ENCODE assay signal across 1 cellular context in the genomic region with DNA sequence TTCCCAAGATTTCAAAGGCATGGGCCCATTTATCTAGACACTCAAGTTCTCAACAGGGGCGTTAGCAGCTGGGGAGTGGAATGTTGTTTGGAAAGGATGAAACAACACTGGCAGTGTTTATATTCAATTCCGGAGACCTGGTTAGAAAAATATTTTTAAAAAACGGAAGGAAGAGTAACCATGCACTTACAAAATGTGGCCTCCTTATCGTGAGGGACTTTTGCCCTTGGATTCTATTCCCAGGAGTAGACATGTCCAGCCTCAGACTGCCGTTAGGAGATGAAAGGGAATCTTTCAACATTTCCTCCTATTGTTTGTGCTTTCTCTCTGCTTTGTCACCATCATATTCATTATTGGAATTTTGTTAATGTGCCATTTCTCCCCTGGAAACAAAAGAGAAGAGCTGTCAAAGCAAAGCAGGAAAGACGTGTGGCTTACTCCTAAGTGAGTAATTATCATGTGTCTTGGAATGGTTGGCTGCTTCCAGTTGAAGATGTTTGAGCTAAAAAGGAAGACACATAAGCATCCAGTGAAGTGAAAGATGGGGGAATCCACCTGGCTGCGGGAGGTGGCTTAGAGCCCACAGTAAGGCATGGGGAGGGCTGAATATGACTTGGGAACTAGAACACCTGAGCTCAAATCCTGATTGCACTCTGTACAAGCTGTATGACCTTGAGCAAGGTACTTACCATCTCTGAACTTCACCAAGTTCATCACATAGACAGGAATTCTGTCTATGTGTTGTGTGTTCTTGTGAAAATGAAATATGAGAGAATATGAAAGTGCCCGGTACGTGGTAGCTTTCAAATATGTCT.
TF ChIP-seq lines count a peak whose summit lies in the region.

No MANE protein-coding gene starts in this region.

TF ChIP-seq in GM23338, 12 proteins besides CTCF, POLR2A, EP300 and RAD21 (continued from another document):
- TF ChIP-seq ZNF462 (CRISPR knock-in tag; IDR thresholded peaks at IDR 0.05) (no peak), EZH2phosphoT487 (IDR thresholded peaks at IDR 0.05; ENCODE audit: unreplicated experiment) (no peak), CREB1 (CRISPR knock-in tag; IDR thresholded peaks at IDR 0.05; ENCODE audit: low read depth) (no peak), NANOG (IDR thresholded peaks at IDR 0.05; ENCODE audit: borderline replicate concordance) (no peak), JUNB (IDR thresholded peaks at IDR 0.05; ENCODE audit: unreplicated experiment) (no peak), STAT1 (IDR thresholded peaks at IDR 0.05; ENCODE audit: unreplicated experiment) (no peak), EZH2 (IDR thresholded peaks at IDR 0.05; ENCODE audit: low read depth, unreplicated experiment) (no peak), POLR2AphosphoS5 (IDR thresholded peaks at IDR 0.05; ENCODE audit: low read depth) (no peak), ZNF114 (CRISPR knock-in tag; IDR thresholded peaks at IDR 0.05) (no peak)
- TF ChIP-seq, protein P1, sequence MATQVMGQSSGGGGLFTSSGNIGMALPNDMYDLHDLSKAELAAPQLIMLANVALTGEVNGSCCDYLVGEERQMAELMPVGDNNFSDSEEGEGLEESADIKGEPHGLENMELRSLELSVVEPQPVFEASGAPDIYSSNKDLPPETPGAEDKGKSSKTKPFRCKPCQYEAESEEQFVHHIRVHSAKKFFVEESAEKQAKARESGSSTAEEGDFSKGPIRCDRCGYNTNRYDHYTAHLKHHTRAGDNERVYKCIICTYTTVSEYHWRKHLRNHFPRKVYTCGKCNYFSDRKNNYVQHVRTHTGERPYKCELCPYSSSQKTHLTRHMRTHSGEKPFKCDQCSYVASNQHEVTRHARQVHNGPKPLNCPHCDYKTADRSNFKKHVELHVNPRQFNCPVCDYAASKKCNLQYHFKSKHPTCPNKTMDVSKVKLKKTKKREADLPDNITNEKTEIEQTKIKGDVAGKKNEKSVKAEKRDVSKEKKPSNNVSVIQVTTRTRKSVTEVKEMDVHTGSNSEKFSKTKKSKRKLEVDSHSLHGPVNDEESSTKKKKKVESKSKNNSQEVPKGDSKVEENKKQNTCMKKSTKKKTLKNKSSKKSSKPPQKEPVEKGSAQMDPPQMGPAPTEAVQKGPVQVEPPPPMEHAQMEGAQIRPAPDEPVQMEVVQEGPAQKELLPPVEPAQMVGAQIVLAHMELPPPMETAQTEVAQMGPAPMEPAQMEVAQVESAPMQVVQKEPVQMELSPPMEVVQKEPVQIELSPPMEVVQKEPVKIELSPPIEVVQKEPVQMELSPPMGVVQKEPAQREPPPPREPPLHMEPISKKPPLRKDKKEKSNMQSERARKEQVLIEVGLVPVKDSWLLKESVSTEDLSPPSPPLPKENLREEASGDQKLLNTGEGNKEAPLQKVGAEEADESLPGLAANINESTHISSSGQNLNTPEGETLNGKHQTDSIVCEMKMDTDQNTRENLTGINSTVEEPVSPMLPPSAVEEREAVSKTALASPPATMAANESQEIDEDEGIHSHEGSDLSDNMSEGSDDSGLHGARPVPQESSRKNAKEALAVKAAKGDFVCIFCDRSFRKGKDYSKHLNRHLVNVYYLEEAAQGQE (IDR thresholded peaks at IDR 0.05; ENCODE audit: unreplicated experiment), result no peak
- TF ChIP-seq, protein P2, sequence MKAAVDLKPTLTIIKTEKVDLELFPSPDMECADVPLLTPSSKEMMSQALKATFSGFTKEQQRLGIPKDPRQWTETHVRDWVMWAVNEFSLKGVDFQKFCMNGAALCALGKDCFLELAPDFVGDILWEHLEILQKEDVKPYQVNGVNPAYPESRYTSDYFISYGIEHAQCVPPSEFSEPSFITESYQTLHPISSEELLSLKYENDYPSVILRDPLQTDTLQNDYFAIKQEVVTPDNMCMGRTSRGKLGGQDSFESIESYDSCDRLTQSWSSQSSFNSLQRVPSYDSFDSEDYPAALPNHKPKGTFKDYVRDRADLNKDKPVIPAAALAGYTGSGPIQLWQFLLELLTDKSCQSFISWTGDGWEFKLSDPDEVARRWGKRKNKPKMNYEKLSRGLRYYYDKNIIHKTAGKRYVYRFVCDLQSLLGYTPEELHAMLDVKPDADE (IDR thresholded peaks at IDR 0.05), result no peak
TF ChIP-seq in GM23338: peak in this region for 0.
